In genomic region chr1:25541425-25541824, GRCh38 we compare ENCODE assay signal across 1 cellular context.
TF ChIP-seq lines count a peak whose summit lies in the region.

No MANE protein-coding gene starts in this region.

TF ChIP-seq in IMR-90, 13 proteins besides CTCF, POLR2A, EP300 and RAD21 (continued from another document):
- TF ChIP-seq, protein P1, sequence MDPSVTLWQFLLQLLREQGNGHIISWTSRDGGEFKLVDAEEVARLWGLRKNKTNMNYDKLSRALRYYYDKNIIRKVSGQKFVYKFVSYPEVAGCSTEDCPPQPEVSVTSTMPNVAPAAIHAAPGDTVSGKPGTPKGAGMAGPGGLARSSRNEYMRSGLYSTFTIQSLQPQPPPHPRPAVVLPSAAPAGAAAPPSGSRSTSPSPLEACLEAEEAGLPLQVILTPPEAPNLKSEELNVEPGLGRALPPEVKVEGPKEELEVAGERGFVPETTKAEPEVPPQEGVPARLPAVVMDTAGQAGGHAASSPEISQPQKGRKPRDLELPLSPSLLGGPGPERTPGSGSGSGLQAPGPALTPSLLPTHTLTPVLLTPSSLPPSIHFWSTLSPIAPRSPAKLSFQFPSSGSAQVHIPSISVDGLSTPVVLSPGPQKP (IDR thresholded peaks at IDR 0.05; ENCODE audit: borderline replicate concordance, low read depth, low read length) = no peak
- TF ChIP-seq RFX5 (IDR thresholded peaks at IDR 0.05; ENCODE audit: low read depth, low read length) = no peak
- TF ChIP-seq FOS (IDR thresholded peaks at IDR 0.05; ENCODE audit: low read depth, low read length) = no peak
- TF ChIP-seq SMC3 (IDR thresholded peaks at IDR 0.05; ENCODE audit: low read depth, low read length) = no peak
- no peak for TF ChIP-seq MAZ (IDR thresholded peaks at IDR 0.05; ENCODE audit: borderline replicate concordance, low read depth, low read length)
- no peak for TF ChIP-seq CHD1 (IDR thresholded peaks at IDR 0.05; ENCODE audit: low read depth, low read length)
- no peak for TF ChIP-seq MXI1 (IDR thresholded peaks at IDR 0.05; ENCODE audit: borderline replicate concordance, low read depth, low read length)
- TF ChIP-seq BHLHE40 (IDR thresholded peaks at IDR 0.05; ENCODE audit: low read depth, low read length) = no peak
- TF ChIP-seq NFE2L2 (IDR thresholded peaks at IDR 0.05; ENCODE audit: low read depth, low read length) = no peak
- TF ChIP-seq USF2 (IDR thresholded peaks at IDR 0.05; ENCODE audit: low read depth, low read length) = no peak
